In the genomic region with DNA sequence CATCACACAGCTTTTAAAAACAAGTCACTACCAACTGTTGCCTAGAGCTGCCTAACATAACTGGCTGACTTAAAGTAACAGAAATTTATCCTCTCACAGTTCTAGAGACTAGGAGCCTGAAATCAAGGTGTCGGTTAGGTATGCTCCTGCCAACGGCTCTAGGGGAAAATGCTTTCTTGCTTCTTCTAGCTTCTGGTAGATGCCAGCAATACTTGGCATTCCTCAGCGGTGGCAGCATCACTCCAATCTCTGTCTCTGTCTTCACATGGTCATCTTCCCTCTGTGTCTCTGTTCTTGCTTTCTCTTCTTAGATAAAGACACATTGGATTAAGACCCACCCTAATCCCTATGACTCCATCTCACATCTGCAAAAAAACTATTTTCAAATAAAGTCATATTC, we compare ENCODE assay signal across 29 cellular contexts. TPM values are rescaled to one million over a fixed set of nuclear protein-coding genes. Genes with fewer than 3 reads are reported as not detected.
"Had no signal": no experiment of that assay in that cellular context is flagged by ENCODE, and none has a peak within 500 bp of the region (broad histone marks: within the 10 kb centered on the region; RNA-seq: fewer than 3 reads in every experiment).

No MANE protein-coding gene starts in this region.

- H3K36me3 Mint-ChIP-seq: activated naive CD8-positive, alpha-beta T cell; mesothelial cell of epicardium; natural killer cell treated with Interleukin-12 subunit alpha and Interleukin-12 subunit beta and Interleukin-15 and Interleukin-18, amount 100 ng/mL, for 72 hours had no signal

- H3K4me3 ChIP-seq: adrenal gland, ascending aorta, esophagus muscularis mucosa, gastrocnemius medialis, left lung, lung, spleen, testis, vagina had no signal

- H3K4me3 Mint-ChIP-seq: activated naive CD8-positive, alpha-beta T cell; activated T-cell treated with anti-CD3 and anti-CD28 coated beads, Interleukin-2, amount 50 U/mL, for 4 hours; dendritic cell treated with granulocyte-macrophage colony-stimulating factor and Interleukin-4, amounts not matched to agents 40 ng/mL and 50 ng/mL, for 4 days; mesothelial cell of epicardium; natural killer cell treated with Interleukin-12 subunit alpha and Interleukin-12 subunit beta and Interleukin-15 and Interleukin-18, amount 100 ng/mL, for 72 hours had no signal

- ATAC-seq: activated T-cell treated with anti-CD3 and anti-CD28 coated beads, Interleukin-2, amount 50 U/mL, for 4 hours; gastrocnemius medialis; left lung had no signal

- H3K9me3 Mint-ChIP-seq: activated T-helper 2 cell treated with anti-CD3 and anti-CD28 coated beads, Interferon-gamma antibody, Interleukin-2, Interleukin-4, amounts not matched to agents 10 μg/mL and 5 μg/mL and 100 μg/mL, durations not matched to agents 14 hours and 24 hours and 36 hours; dendritic cell treated with granulocyte-macrophage colony-stimulating factor and Interleukin-4, amounts not matched to agents 40 ng/mL and 50 ng/mL, for 4 days; natural killer cell treated with Interleukin-12 subunit alpha and Interleukin-12 subunit beta and Interleukin-15 and Interleukin-18, amount 100 ng/mL, for 72 hours had no signal

- H3K27ac Mint-ChIP-seq: activated naive CD8-positive, alpha-beta T cell; activated T-helper 2 cell treated with anti-CD3 and anti-CD28 coated beads, Interferon-gamma antibody, Interleukin-2, Interleukin-4, amounts not matched to agents 10 μg/mL and 5 μg/mL and 100 μg/mL, durations not matched to agents 14 hours and 24 hours and 36 hours; dendritic cell treated with granulocyte-macrophage colony-stimulating factor and Interleukin-4, amounts not matched to agents 40 ng/mL and 50 ng/mL, for 4 days; mesothelial cell of epicardium; progenitor cell of endocrine pancreas had no signal

- DNase-seq: activated CD4-positive, alpha-beta T cell treated with anti-CD3 and anti-CD28 coated beads for 1 hour; activated CD4-positive, alpha-beta T cell treated with anti-CD3 and anti-CD28 coated beads, Interleukin-2, amount 50 U/mL, for 1 hour; activated CD8-positive, alpha-beta memory T cell treated with anti-CD3 and anti-CD28 coated beads, Interleukin-2, amount 50 U/mL, for 4 hours; activated naive CD4-positive, alpha-beta T cell; activated T-cell treated with anti-CD3 and anti-CD28 coated beads, Interleukin-2, amount 50 U/mL, for 4 hours; adrenal gland; brain microvascular endothelial cell; caudate nucleus; effector CD8-positive, alpha-beta T cell; gastrocnemius medialis; hypothalamus; left lung; spleen; stimulated activated CD4-positive, alpha-beta T cell treated with anti-CD3 and anti-CD28 coated beads, Interleukin-4, amount 100 ng/mL, for 1 hour; stimulated activated naive CD4-positive, alpha-beta T cell; T-helper 2 cell; testis; WERI-Rb-1 had no signal

- H3K4me1 Mint-ChIP-seq: mesothelial cell of epicardium had no signal

RNA-seq across cellular contexts. Expression of a gene that starts 51.5 kb away (rescaled TPM):
- total RNA-seq: activated T-cell treated with anti-CD3 and anti-CD28 coated beads, Interleukin-2, amount 50 U/mL, for 4 hours; activated T-helper 2 cell treated with anti-CD3 and anti-CD28 coated beads, Interferon-gamma antibody, Interleukin-2, Interleukin-4, amounts not matched to agents 10 μg/mL and 5 μg/mL and 100 μg/mL, durations not matched to agents 14 hours and 24 hours and 36 hours; adrenal gland; ascending aorta; endothelial cell of umbilical vein; esophagus muscularis mucosa; gastrocnemius medialis; left lung; mesothelial cell of epicardium; progenitor cell of endocrine pancreas; vagina had no signal
- polyA plus RNA-seq: endothelial cell of umbilical vein had no signal
